ENCODE assay signal across 1 cellular context in the genomic region with DNA sequence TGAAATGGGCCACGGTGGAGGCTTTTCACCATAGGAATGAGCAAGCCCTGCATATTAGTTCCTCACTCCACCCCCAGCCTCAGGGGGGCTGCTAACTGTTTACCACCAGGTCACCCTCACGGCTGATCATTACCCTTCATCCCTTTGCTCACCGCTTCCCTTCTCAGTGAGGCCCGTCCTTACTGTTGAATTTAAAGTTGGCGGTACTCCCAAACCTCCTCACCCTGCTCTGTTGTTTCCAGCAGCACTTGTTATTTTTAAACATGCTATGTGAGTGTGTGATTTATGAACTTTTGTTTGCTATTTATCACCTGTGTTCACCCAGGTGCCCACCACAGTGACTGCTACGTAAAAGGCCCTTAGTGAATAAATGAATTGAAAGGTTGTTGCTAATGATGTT.
TF ChIP-seq lines count a peak whose summit lies in the region.

No MANE protein-coding gene starts in this region.

TF ChIP-seq in GM23338, 12 proteins besides CTCF, POLR2A, EP300 and RAD21 (continued from another document):
- TF ChIP-seq, protein P1, sequence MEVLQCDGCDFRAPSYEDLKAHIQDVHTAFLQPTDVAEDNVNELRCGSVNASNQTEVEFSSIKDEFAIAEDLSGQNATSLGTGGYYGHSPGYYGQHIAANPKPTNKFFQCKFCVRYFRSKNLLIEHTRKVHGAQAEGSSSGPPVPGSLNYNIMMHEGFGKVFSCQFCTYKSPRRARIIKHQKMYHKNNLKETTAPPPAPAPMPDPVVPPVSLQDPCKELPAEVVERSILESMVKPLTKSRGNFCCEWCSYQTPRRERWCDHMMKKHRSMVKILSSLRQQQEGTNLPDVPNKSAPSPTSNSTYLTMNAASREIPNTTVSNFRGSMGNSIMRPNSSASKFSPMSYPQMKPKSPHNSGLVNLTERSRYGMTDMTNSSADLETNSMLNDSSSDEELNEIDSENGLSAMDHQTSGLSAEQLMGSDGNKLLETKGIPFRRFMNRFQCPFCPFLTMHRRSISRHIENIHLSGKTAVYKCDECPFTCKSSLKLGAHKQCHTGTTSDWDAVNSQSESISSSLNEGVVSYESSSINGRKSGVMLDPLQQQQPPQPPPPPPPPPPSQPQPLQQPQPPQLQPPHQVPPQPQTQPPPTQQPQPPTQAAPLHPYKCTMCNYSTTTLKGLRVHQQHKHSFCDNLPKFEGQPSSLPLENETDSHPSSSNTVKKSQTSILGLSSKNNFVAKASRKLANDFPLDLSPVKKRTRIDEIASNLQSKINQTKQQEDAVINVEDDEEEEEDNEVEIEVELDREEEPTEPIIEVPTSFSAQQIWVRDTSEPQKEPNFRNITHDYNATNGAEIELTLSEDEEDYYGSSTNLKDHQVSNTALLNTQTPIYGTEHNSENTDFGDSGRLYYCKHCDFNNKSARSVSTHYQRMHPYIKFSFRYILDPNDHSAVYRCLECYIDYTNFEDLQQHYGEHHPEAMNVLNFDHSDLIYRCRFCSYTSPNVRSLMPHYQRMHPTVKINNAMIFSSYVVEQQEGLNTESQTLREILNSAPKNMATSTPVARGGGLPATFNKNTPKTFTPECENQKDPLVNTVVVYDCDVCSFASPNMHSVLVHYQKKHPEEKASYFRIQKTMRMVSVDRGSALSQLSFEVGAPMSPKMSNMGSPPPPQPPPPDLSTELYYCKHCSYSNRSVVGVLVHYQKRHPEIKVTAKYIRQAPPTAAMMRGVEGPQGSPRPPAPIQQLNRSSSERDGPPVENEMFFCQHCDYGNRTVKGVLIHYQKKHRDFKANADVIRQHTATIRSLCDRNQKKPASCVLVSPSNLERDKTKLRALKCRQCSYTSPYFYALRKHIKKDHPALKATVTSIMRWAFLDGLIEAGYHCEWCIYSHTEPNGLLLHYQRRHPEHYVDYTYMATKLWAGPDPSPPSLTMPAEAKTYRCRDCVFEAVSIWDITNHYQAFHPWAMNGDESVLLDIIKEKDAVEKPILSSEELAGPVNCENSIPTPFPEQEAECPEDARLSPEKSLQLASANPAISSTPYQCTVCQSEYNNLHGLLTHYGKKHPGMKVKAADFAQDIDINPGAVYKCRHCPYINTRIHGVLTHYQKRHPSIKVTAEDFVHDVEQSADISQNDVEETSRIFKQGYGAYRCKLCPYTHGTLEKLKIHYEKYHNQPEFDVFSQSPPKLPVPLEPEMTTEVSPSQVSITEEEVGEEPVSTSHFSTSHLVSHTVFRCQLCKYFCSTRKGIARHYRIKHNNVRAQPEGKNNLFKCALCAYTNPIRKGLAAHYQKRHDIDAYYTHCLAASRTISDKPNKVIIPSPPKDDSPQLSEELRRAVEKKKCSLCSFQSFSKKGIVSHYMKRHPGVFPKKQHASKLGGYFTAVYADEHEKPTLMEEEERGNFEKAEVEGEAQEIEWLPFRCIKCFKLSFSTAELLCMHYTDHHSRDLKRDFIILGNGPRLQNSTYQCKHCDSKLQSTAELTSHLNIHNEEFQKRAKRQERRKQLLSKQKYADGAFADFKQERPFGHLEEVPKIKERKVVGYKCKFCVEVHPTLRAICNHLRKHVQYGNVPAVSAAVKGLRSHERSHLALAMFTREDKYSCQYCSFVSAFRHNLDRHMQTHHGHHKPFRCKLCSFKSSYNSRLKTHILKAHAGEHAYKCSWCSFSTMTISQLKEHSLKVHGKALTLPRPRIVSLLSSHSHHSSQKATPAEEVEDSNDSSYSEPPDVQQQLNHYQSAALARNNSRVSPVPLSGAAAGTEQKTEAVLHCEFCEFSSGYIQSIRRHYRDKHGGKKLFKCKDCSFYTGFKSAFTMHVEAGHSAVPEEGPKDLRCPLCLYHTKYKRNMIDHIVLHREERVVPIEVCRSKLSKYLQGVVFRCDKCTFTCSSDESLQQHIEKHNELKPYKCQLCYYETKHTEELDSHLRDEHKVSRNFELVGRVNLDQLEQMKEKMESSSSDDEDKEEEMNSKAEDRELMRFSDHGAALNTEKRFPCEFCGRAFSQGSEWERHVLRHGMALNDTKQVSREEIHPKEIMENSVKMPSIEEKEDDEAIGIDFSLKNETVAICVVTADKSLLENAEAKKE (CRISPR knock-in tag; IDR thresholded peaks at IDR 0.05): no peak
- no peak for TF ChIP-seq CREB1 (CRISPR knock-in tag; IDR thresholded peaks at IDR 0.05; ENCODE audit: low read depth)
